In genomic region chr1:218499911-218500310, GRCh38 we compare ENCODE assay signal across 1 cellular context.
TF ChIP-seq lines count a peak whose summit lies in the region.

No MANE protein-coding gene starts in this region.

TF ChIP-seq in IMR-90, 13 proteins besides CTCF, POLR2A, EP300 and RAD21:
- no peak for TF ChIP-seq FOS (IDR thresholded peaks at IDR 0.05; ENCODE audit: low read depth, low read length)
- no peak for TF ChIP-seq CEBPB (IDR thresholded peaks at IDR 0.05; ENCODE audit: low read depth, low read length)
- no peak for TF ChIP-seq MAZ (IDR thresholded peaks at IDR 0.05; ENCODE audit: borderline replicate concordance, low read depth, low read length)
- TF ChIP-seq RFX5 (IDR thresholded peaks at IDR 0.05; ENCODE audit: low read depth, low read length) = no peak
